9 cellular contexts compared by ENCODE assay signal in the genomic region with DNA sequence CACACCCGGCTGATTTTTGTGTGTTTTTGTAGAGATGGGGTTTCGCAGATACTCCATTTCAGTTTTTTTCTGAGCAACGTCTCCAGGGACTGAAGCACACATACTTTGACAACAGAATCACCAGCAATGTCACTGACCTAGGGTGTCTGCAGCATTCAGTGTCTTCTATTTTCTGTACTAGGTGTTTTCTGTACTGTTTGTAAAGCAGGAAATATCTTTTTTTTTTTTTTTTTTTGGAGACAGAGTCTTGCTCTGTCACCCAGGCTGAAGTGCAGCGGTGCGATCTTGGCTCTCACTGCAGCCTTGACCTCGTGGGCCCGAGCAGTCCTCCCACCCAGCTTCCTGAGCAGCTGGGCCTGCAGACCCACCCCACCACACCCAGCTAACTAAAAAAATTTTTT. TPM values are rescaled to one million over a fixed set of nuclear protein-coding genes. Genes with fewer than 3 reads are reported as not detected.
DNase-seq lines count a peak whose midpoint lies in the region; ATAC-seq, FAIRE-seq and TF ChIP-seq lines count a peak whose summit lies in the region.
"Had no signal": no experiment of that assay in that cellular context is flagged by ENCODE, and none has a peak within 500 bp of the region (broad histone marks: within the 10 kb centered on the region; RNA-seq: fewer than 3 reads in every experiment).

No MANE protein-coding gene starts in this region.

- no peaks in the 10 kb centered on the region for H3K27me3 Mint-ChIP-seq in MCF 10A (ENCODE audit: insufficient read depth, unreplicated experiment)

- H3K27ac Mint-ChIP-seq in MCF 10A (ENCODE audit: low read depth, unreplicated experiment) = peak overlapping the region; percentile 54

- no peaks in the 10 kb centered on the region for H3K27me3 ChIP-seq in breast epithelium

- peaks cover 10% of the 10 kb centered on the region for H3K36me3 Mint-ChIP-seq in MCF 10A (ENCODE audit: insufficient read depth, unreplicated experiment)

- no peak overlapping the region for H3K27ac ChIP-seq in breast epithelium

- H3K4me3 ChIP-seq in breast epithelium = no peak overlapping the region

- H3K4me3 Mint-ChIP-seq in MCF 10A (ENCODE audit: unreplicated experiment) = no peak overlapping the region

- CTCF ChIA-PET in MCF 10A (lab: Yijun Ruan, JAX) = interaction anchor here (0.6 kb wide), 1 partner anchor 460 kb away, joined by 3 read pairs; no protein-coding TSS in a partner anchor

- H3K4me1 ChIP-seq in breast epithelium = peaks cover 0 to 5% of the 10 kb centered on the region in 2 donors

- peaks cover 10% of the 10 kb centered on the region for H3K4me1 Mint-ChIP-seq in MCF 10A (ENCODE audit: insufficient read depth, unreplicated experiment)

- ATAC-seq in left cardiac atrium = peak; percentile 70 to 78
- no peak for ATAC-seq in GM18873 (IDR thresholded peaks at IDR 0.05; ENCODE audit: low FRiP score, unreplicated experiment)

- H3K9me3 Mint-ChIP-seq in MCF 10A (ENCODE audit: unreplicated experiment) = no peaks in the 10 kb centered on the region

- intact Hi-C loops in MCF 10A (cut with micrococcal nuclease) = no loop called here
- intact Hi-C loops in breast epithelium (cut with DNase I; ENCODE audit: low total_unique reads) = no loop called here
- intact Hi-C loops in left cardiac atrium (cut with DNase I) = no loop called here

- BruUV-seq in MCF 10A (replicated peaks; lab: Mats Ljungman, UMichigan) = no TSS peak

- no peak for DNase-seq in MCF 10A (ENCODE audit: unreplicated experiment)
- no peak for DNase-seq in breast epithelium (ENCODE audit: low spot score in 2 of 2)
- peak; percentile 61 for DNase-seq in KBM-7
- DNase-seq in left cardiac atrium = peak; percentile 63
- no peak for DNase-seq in H54 (ENCODE audit: insufficient read length, low spot score)
- no peak for DNase-seq in retina
- no peak for DNase-seq in D341Med (ENCODE audit: low spot score)

- H3K36me3 ChIP-seq in breast epithelium = no peaks in the 10 kb centered on the region

- POLR2A ChIA-PET in MCF 10A (lab: Yijun Ruan, JAX) = interaction anchor here (0.7 kb wide), 1 partner anchor 114 kb away, joined by 3 read pairs; no protein-coding TSS in a partner anchor

- in situ Hi-C loops in KBM-7 (cut with MboI; ENCODE audit: low pct_unique_long_range_greater_than_20kb, low sequenced_read_pairs) = no loop called here

- FAIRE-seq in H54 (lab: Jason Lieb, UNC) = no peak
- FAIRE-seq: islet of Langerhans had no signal

- no peak for TF ChIP-seq CTCF in MCF 10A (IDR thresholded peaks at IDR 0.05; ENCODE audit: unreplicated experiment)
- TF ChIP-seq CTCF in breast epithelium (IDR thresholded peaks at IDR 0.05) = no peak

- no peaks in the 10 kb centered on the region for H3K9me3 ChIP-seq in breast epithelium

- TF ChIP-seq POLR2A in breast epithelium (IDR thresholded peaks at IDR 0.05) (no peak), H54 (IDR thresholded peaks at IDR 0.05; ENCODE audit: low read depth, low read length) (no peak)

RNA-seq across cellular contexts. Expression of a gene that starts 8.8 kb away (rescaled TPM):
- total RNA-seq in MCF 10A (2022) (131 and 161 TPM in 2 replicates), breast epithelium (100 to 1,000 TPM; 161 to 193 (median 181) TPM), left cardiac atrium (100 to 1,000 TPM; 200 to 209 TPM)

RNA-seq across cellular contexts. Expression of a gene that starts 59.6 kb away (rescaled TPM):
- total RNA-seq in MCF 10A (2022) (48.4 and 57.9 TPM in 2 replicates), breast epithelium (10 to 100 TPM; 40.5 to 74.8 (median 59.3) TPM), left cardiac atrium (10 to 100 TPM; 28.3 to 28.5 TPM)

Comparison
In these comparisons a context has a peak if more than half of its experiments do, and no peak if none do; other contexts are left out.
1. DNase-seq: peak in KBM-7 (single experiment) and left cardiac atrium (single experiment); none in MCF 10A (single experiment), breast epithelium (0 of 2), H54 (single experiment), retina (single experiment) and D341Med (single experiment).